Comparison of ENCODE assay signal across 8 cellular contexts in the genomic region with DNA sequence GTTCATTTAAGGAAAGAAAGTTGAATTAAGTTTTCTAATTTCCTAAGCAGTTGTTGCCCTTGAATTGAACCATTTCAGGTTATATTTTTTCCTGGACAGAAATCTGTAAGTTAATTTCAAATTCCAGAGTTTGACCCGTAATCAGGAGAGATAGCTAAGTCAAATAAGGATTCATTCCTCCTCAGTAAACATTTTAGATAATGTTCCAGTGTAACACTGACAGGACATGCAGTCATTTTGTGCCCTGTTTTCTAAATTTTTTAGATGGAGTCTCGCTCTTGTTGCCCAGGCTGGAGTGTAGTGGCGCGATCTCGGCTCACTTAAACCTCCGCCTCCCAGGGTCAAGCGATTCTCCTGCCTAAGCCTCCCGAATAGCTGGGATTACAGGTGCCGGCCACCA.
"Had no signal": no experiment of that assay in that cellular context is flagged by ENCODE, and none has a peak within 500 bp of the region (broad histone marks: within the 10 kb centered on the region; RNA-seq: fewer than 3 reads in every experiment).

No MANE protein-coding gene starts in this region.

- H3K36me3 ChIP-seq: HAP-1 had no signal

- H2AFZ ChIP-seq: GM23248 had no signal

- H3K9ac ChIP-seq: GM23248 had no signal

- H3K27ac ChIP-seq: GM23248, HL-60 had no signal

- DNase-seq: GM23248, GOT3, H7, HFFc6, IMR-90 had no signal

- ATAC-seq: HCT116 had no signal

- H3K9me3 ChIP-seq: HAP-1 had no signal

- H3K4me3 ChIP-seq: GM23248, HAP-1 had no signal
